In genomic region chr1:195568389-195568788, GRCh38 we compare ENCODE assay signal across 23 cellular contexts.
"Had no signal": no experiment of that assay in that cellular context is flagged by ENCODE, and none has a peak within 500 bp of the region (broad histone marks: within the 10 kb centered on the region; RNA-seq: fewer than 3 reads in every experiment).

No MANE protein-coding gene starts in this region.

- H3K4me2 ChIP-seq: smooth muscle cell had no signal

- H3K9me3 ChIP-seq: colonic mucosa, mucosa of descending colon, neutrophil, prostate gland, testis had no signal

- H3K4me3 ChIP-seq: colonic mucosa, esophagus muscularis mucosa, lung, mucosa of descending colon, prostate gland, right atrium auricular region, smooth muscle cell, testis, tibial artery had no signal

- H3K27me3 ChIP-seq: colonic mucosa, esophagus muscularis mucosa, neutrophil, right atrium auricular region, testis, tibial artery had no signal

- H3K4me1 ChIP-seq: colonic mucosa, esophagus muscularis mucosa, prostate gland, right atrium auricular region, testis, tibial artery had no signal

- H3K27ac ChIP-seq: colonic mucosa, esophagus muscularis mucosa, neutrophil, prostate gland, right atrium auricular region, testis, tibial artery had no signal

- ATAC-seq: left lobe of liver; mucosa of descending colon; natural killer cell treated with Interleukin-12 subunit alpha and Interleukin-12 subunit beta and Interleukin-15 and Interleukin-18, amount 100 ng/mL, for 72 hours; sciatic nerve; stimulated activated naive CD8-positive, alpha-beta T cell treated with anti-CD3 and anti-CD28 coated beads, Interleukin-15, Interleukin-2, amounts not matched to agents 100 U/mL and 50 U/mL, for 24 hours had no signal

- H3K36me3 ChIP-seq: colonic mucosa, esophagus muscularis mucosa, neutrophil, prostate gland, right atrium auricular region, tibial artery had no signal

- DNase-seq: colonic mucosa; effector CD8-positive, alpha-beta T cell; hypothalamus; immature natural killer cell; mucosa of descending colon; naive B cell; stimulated activated CD4-positive, alpha-beta T cell treated with anti-CD3 and anti-CD28 coated beads, Interleukin-12 subunit alpha, Interleukin-12 subunit beta, amount 100 ng/mL, for 4 hours; stimulated activated CD4-positive, alpha-beta T cell treated with anti-CD3 and anti-CD28 coated beads, Interleukin-1b, Interleukin-23, amount 100 ng/mL, for 48 hours; stimulated activated CD4-positive, alpha-beta T cell treated with anti-CD3 and anti-CD28 coated beads, Interleukin-4, amount 100 ng/mL, for 1 hour; stimulated activated CD8-positive, alpha-beta memory T cell treated with anti-CD3 and anti-CD28 coated beads, Interleukin-4, amount 100 ng/mL, for 48 hours; stimulated activated naive CD8-positive, alpha-beta T cell treated with anti-CD3 and anti-CD28 coated beads, Interleukin-15, Interleukin-2, amounts not matched to agents 100 U/mL and 50 U/mL, for 24 hours; substantia nigra; testis; tibial artery had no signal
